In genomic region chr19:46239193-46239767, GRCh38 we compare ENCODE assay signal across 1 cellular context.
TF ChIP-seq lines count a peak whose summit lies in the region.

No MANE protein-coding gene starts in this region.

TF ChIP-seq in GM23338, 12 proteins besides CTCF, POLR2A, EP300 and RAD21 (continued from another document):
- TF ChIP-seq, protein P1, sequence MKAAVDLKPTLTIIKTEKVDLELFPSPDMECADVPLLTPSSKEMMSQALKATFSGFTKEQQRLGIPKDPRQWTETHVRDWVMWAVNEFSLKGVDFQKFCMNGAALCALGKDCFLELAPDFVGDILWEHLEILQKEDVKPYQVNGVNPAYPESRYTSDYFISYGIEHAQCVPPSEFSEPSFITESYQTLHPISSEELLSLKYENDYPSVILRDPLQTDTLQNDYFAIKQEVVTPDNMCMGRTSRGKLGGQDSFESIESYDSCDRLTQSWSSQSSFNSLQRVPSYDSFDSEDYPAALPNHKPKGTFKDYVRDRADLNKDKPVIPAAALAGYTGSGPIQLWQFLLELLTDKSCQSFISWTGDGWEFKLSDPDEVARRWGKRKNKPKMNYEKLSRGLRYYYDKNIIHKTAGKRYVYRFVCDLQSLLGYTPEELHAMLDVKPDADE (IDR thresholded peaks at IDR 0.05): no peak
TF ChIP-seq in GM23338: peak in this region for 0.
